In the genomic region with DNA sequence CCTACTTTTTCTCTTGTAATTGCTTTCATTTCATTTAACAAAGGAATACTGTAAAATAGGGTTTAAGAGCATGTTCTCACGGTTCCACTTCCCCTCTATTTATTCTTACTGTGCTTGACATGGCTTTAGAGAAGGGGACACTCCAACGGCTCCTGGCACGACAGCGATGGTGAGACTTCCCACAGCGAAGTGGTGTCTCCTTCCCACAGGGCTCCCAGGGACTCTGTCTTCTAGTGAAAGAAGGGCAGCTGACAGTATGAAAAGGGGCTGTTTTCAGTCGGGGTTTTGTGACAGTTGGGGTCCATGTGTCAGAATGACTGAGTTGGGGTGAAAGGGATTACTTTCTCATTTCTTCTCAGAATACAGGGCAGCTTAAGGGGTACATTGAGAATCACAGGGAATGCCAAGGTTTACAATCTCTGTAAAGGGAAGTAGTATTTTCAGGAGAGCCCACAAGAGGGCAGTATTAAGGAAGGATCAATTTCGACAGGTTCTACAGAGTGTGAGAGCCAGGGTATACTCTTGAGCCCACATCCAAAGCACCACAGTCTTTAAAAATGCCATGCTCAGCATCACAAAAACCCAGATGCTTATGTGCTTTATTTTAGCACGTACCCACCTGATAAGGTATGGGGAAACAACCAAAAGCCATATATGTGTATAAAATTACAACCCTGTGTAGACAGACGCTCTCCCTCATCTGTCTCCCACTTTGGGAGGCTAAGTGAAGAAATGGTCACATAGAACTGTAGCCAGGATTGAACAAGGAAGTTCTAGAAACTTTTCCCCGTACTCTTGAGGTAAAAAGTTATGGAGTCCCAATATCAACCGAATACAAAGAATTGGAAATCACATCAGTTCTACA, we compare ENCODE assay signal across 8 cellular contexts. TPM values are rescaled to one million over a fixed set of nuclear protein-coding genes. Genes with fewer than 3 reads are reported as not detected.
A peak's percentile ranks its signal among the peaks of the same experiment; 100 is the strongest.
DNase-seq lines count a peak whose midpoint lies in the region; ATAC-seq and TF ChIP-seq lines count a peak whose summit lies in the region.

No MANE protein-coding gene starts in this region.

- no peak overlapping the region for H3K27ac Mint-ChIP-seq in T-helper 2 cell treated with Interferon-gamma antibody and Interleukin-4, amounts not matched to agents 5 μg/mL and 100 μg/mL, for 36 hours

- peaks cover 0 to 6% (median 0%) of the 10 kb centered on the region in 9 donors for H3K27me3 ChIP-seq in heart left ventricle
- peaks cover 0 to 1% of the 10 kb centered on the region in 2 donors for H3K27me3 ChIP-seq in aorta (ENCODE audit: control insufficient read depth in 1 of 2, insufficient read depth in 2 of 2, low read length in 1 of 2)

- H3K4me3 ChIP-seq in HFF-Myc (replicated peaks; ENCODE audit: low read depth, low read length) (no peak overlapping the region), heart left ventricle (no peak overlapping the region), aorta (ENCODE audit: low read length in 2 of 2) (no peak overlapping the region)

- H3K27ac ChIP-seq in heart left ventricle (no peak overlapping the region), aorta (ENCODE audit: low read depth in 1 of 2, low read length in 2 of 2) (no peak overlapping the region)

- intact Hi-C loops in heart left ventricle (cut with DNase I), result loop anchor here in 5 of 10 donors (5.0 to 10.0 kb wide), 4 partner anchors 100 to 540 kb away; no protein-coding TSS in a partner anchor
- intact Hi-C loops in aorta (cut with DNase I), result no loop called here

- H3K4me1 ChIP-seq in heart left ventricle (no peaks in the 10 kb centered on the region), aorta (ENCODE audit: control insufficient read depth in 1 of 2, insufficient read depth in 2 of 2, low read length in 2 of 2) (no peaks in the 10 kb centered on the region)

- H3K9me3 Mint-ChIP-seq in T-helper 2 cell treated with Interferon-gamma antibody and Interleukin-4, amounts not matched to agents 5 μg/mL and 100 μg/mL, for 36 hours, result no peaks in the 10 kb centered on the region

- no peak for TF ChIP-seq POLR2A in heart left ventricle (IDR thresholded peaks at IDR 0.05)

- no peaks in the 10 kb centered on the region for H3K36me3 Mint-ChIP-seq in T-helper 2 cell treated with Interferon-gamma antibody and Interleukin-4, amounts not matched to agents 5 μg/mL and 100 μg/mL, for 36 hours (ENCODE audit: low read depth)

- no peaks in the 10 kb centered on the region for H3K36me3 ChIP-seq in heart left ventricle
- no peaks in the 10 kb centered on the region for H3K36me3 ChIP-seq in aorta (ENCODE audit: control insufficient read depth in 1 of 2, insufficient read depth in 2 of 2, low read length in 1 of 2)

- H3K4me1 Mint-ChIP-seq in T-helper 2 cell treated with Interferon-gamma antibody and Interleukin-4, amounts not matched to agents 5 μg/mL and 100 μg/mL, for 36 hours (ENCODE audit: low read depth), result no peaks in the 10 kb centered on the region

- peak; percentile 53 for TF ChIP-seq CTCF in HFF-Myc (IDR thresholded peaks at IDR 0.05; ENCODE audit: low read depth, low read length, missing control alignments)
- TF ChIP-seq CTCF in heart left ventricle (IDR thresholded peaks at IDR 0.05), result peak; percentile 38 to 67 (median 48)

- peak; percentile 26 for DNase-seq in CD1c-positive myeloid dendritic cell (ENCODE audit: extremely low spot score)
- DNase-seq in HFF-Myc (ENCODE audit: extremely low read depth, low read depth), result peak; percentile 36
- DNase-seq in RPMI8226, result peak; percentile 8
- no peak for DNase-seq in heart left ventricle
- DNase-seq in aorta, result no peak
- no peak for DNase-seq in T-helper 2 cell treated with Interferon-gamma antibody and Interleukin-4, amounts not matched to agents 5 μg/mL and 100 μg/mL, for 36 hours (ENCODE audit: low spot score)
- DNase-seq in GM19240 (ENCODE audit: insufficient read length, low spot score), result no peak

- 68 to 72% (median 70%) methylated on average over 11 of the region's 11 CpGs for WGBS in heart left ventricle, 4 donors
- 67 to 72% methylated on average over 11 of the region's 11 CpGs for WGBS in aorta, 2 donors

- H3K9me3 ChIP-seq in heart left ventricle (no peaks in the 10 kb centered on the region), aorta (ENCODE audit: control insufficient read depth, low read length) (no peaks in the 10 kb centered on the region)

- peaks cover 24% of the 10 kb centered on the region for H3K27me3 Mint-ChIP-seq in T-helper 2 cell treated with Interferon-gamma antibody and Interleukin-4, amounts not matched to agents 5 μg/mL and 100 μg/mL, for 36 hours (ENCODE audit: low read depth)

- ATAC-seq in heart left ventricle (peak in 3 of 4 donors; percentile 52 to 67 (median 54)), aorta (ENCODE audit: low FRiP score) (peak; percentile 57), GM21737 (IDR thresholded peaks at IDR 0.05; ENCODE audit: unreplicated experiment) (no peak)

- no peak overlapping the region for H3K4me3 Mint-ChIP-seq in T-helper 2 cell treated with Interferon-gamma antibody and Interleukin-4, amounts not matched to agents 5 μg/mL and 100 μg/mL, for 36 hours

RNA-seq across cellular contexts. Expression of gene RAPGEF4, which starts 31.3 kb away (rescaled TPM):
- total RNA-seq in heart left ventricle (10 to 100 TPM in 6 of 9 donors, 1 to 10 TPM in 3; 3.5 to 21.2 (median 11.0) TPM), aorta (10 to 100 TPM in 1 of 2 donors, 1 to 10 TPM in 1; 6.7 to 22.8 TPM)
- polyA plus RNA-seq in heart left ventricle (1 to 10 TPM; 1.3 to 2.9 TPM), aorta (1 to 10 TPM in 1 of 2 donors, under 1 TPM in 1; 0.46 to 1.0 TPM)

Comparison
In these comparisons a context has a peak if more than half of its experiments do, and no peak if none do; other contexts are left out.
1. DNase-seq: peak in CD1c-positive myeloid dendritic cell (single experiment), HFF-Myc (single experiment) and RPMI8226 (single experiment); none in heart left ventricle (0 of 5), aorta (0 of 2), T-helper 2 cell treated with Interferon-gamma antibody and Interleukin-4, amounts not matched to agents 5 μg/mL and 100 μg/mL, for 36 hours (single experiment) and GM19240 (single experiment).